ENCODE assay signal across 37 cellular contexts in genomic region chr2:185980944-185981343, GRCh38.
"Had no signal": no experiment of that assay in that cellular context is flagged by ENCODE, and none has a peak within 500 bp of the region (broad histone marks: within the 10 kb centered on the region; RNA-seq: fewer than 3 reads in every experiment).

No MANE protein-coding gene starts in this region.

- H3K4me3 Mint-ChIP-seq: activated B cell treated with CpG ODN at 0.5 μM for 24 hours; activated CD4-positive, alpha-beta memory T cell treated with anti-CD3 and anti-CD28 coated beads for 36 hours; activated CD4-positive, alpha-beta T cell treated with anti-CD3 and anti-CD28 coated beads, Interleukin-2, amount 10 ng/mL, durations not matched to agents 24 days and 14 days; activated CD8-positive, alpha-beta T cell treated with anti-CD3 and anti-CD28 coated beads for 36 hours; activated naive CD4-positive, alpha-beta T cell treated with anti-CD3 and anti-CD28 coated beads for 36 hours; activated naive CD8-positive, alpha-beta T cell treated with anti-CD3 and anti-CD28 coated beads for 36 hours; activated T-cell treated with anti-CD3 and anti-CD28 coated beads, Interleukin-2, amount 50 U/mL, for 4 hours; activated T-cell treated with anti-CD3 and anti-CD28 coated beads, Interleukin-2, amount 50 U/mL, for 72 hours; activated T-helper 1 cell treated with anti-CD3 and anti-CD28 coated beads, Interleukin-12 subunit alpha, Interleukin-12 subunit beta, Interleukin-2, Interleukin-4 antibody, amounts not matched to agents 30 ng/mL and 10 ng/mL and 1 ng/mL, durations not matched to agents 14 hours and 24 hours and 36 hours; activated T-helper 17 cell treated with anti-CD3 and anti-CD28 coated beads, Interleukin-2, amount 50 U/mL, for 72 hours; central memory CD8-positive, alpha-beta T cell; T-helper 1 cell treated with Interleukin-12 subunit alpha and Interleukin-12 subunit beta and Interleukin-4 antibody, amounts not matched to agents 30 μg/mL and 1 μg/mL, for 36 hours; T-helper 2 cell treated with Interferon-gamma antibody and Interleukin-4, amounts not matched to agents 5 μg/mL and 100 μg/mL, for 36 hours had no signal

- H3K4me3 ChIP-seq: adrenal gland, body of pancreas, cardiac muscle cell had no signal

- H3K9me3 ChIP-seq: adrenal gland, body of pancreas had no signal

- H3K4me1 Mint-ChIP-seq: activated B cell treated with CpG ODN at 0.5 μM for 24 hours; activated CD4-positive, alpha-beta T cell treated with anti-CD3 and anti-CD28 coated beads, Interleukin-2, amount 10 ng/mL, durations not matched to agents 24 days and 14 days; activated naive CD8-positive, alpha-beta T cell treated with anti-CD3 and anti-CD28 coated beads for 36 hours; activated T-helper 17 cell treated with anti-CD3 and anti-CD28 coated beads, Interleukin-2, amount 50 U/mL, for 72 hours; central memory CD8-positive, alpha-beta T cell had no signal

- DNase-seq: activated B cell treated with CpG ODN at 0.5 μM for 24 hours; activated CD4-positive, alpha-beta memory T cell treated with anti-CD3 and anti-CD28 coated beads for 36 hours; activated CD4-positive, alpha-beta T cell treated with anti-CD3 and anti-CD28 coated beads for 4 hours; activated CD4-positive, alpha-beta T cell treated with anti-CD3 and anti-CD28 coated beads, Interleukin-2, amount 10 ng/mL, durations not matched to agents 24 days and 14 days; activated CD4-positive, alpha-beta T cell treated with anti-CD3 and anti-CD28 coated beads, Interleukin-2, amount 50 U/mL, for 1 hour; activated CD4-positive, alpha-beta T cell treated with anti-CD3 and anti-CD28 coated beads, Interleukin-2, amount 50 U/mL, for 4 hours; activated CD4-positive, CD25-positive, alpha-beta regulatory T cell treated with anti-CD3 and anti-CD28 coated beads, Interleukin-2, amount 50 U/mL, for 72 hours; activated CD8-positive, alpha-beta memory T cell treated with anti-CD3 and anti-CD28 coated beads, Interleukin-2, amount 50 U/mL, for 4 hours; activated CD8-positive, alpha-beta T cell treated with anti-CD3 and anti-CD28 coated beads for 36 hours; activated effector memory CD4-positive, alpha-beta T cell treated with anti-CD3 and anti-CD28 coated beads, Interleukin-2, amount 50 U/mL, for 16 hours; activated gamma-delta T cell treated with Interleukin-2 at 50 U/mL for 16 hours; activated naive CD4-positive, alpha-beta T cell; activated naive CD4-positive, alpha-beta T cell treated with anti-CD3 and anti-CD28 coated beads for 36 hours; activated naive CD4-positive, alpha-beta T cell treated with anti-CD3 and anti-CD28 coated beads, Interleukin-2, amount 50 U/mL, for 16 hours; activated naive CD8-positive, alpha-beta T cell treated with anti-CD3 and anti-CD28 coated beads for 36 hours; activated T-cell treated with anti-CD3 and anti-CD28 coated beads for 4 hours; activated T-cell treated with anti-CD3 and anti-CD28 coated beads, Interleukin-2, amount 50 U/mL, for 1 hour; activated T-cell treated with anti-CD3 and anti-CD28 coated beads, Interleukin-2, amount 50 U/mL, for 4 hours; activated T-cell treated with anti-CD3 and anti-CD28 coated beads, Interleukin-2, amount 50 U/mL, for 72 hours; adrenal gland; amniotic stem cell; aorta; body of pancreas; brain microvascular endothelial cell; caudate nucleus; cerebellar nuclear complex; T-helper 1 cell; T-helper 2 cell; T-helper 9 cell had no signal

- ATAC-seq: activated CD8-positive, alpha-beta T cell treated with anti-CD3 and anti-CD28 coated beads for 36 hours; activated naive CD4-positive, alpha-beta T cell treated with anti-CD3 and anti-CD28 coated beads, Interleukin-2, amount 50 U/mL, for 72 hours; activated T-cell treated with anti-CD3 and anti-CD28 coated beads, Interleukin-2, amount 50 U/mL, for 4 hours; activated T-cell treated with anti-CD3 and anti-CD28 coated beads, Interleukin-2, amount 50 U/mL, for 72 hours; activated T-helper 17 cell treated with anti-CD3 and anti-CD28 coated beads, Interleukin-2, amount 50 U/mL, for 72 hours; body of pancreas had no signal

- H3K27me3 Mint-ChIP-seq: activated B cell treated with CpG ODN at 0.5 μM for 24 hours; activated CD4-positive, alpha-beta memory T cell treated with anti-CD3 and anti-CD28 coated beads for 36 hours; activated CD4-positive, alpha-beta T cell treated with anti-CD3 and anti-CD28 coated beads, Interleukin-2, amount 10 ng/mL, durations not matched to agents 24 days and 14 days; activated CD8-positive, alpha-beta T cell treated with anti-CD3 and anti-CD28 coated beads for 36 hours; activated naive CD8-positive, alpha-beta T cell treated with anti-CD3 and anti-CD28 coated beads for 36 hours; activated T-helper 17 cell treated with anti-CD3 and anti-CD28 coated beads, Interleukin-2, amount 50 U/mL, for 72 hours; central memory CD8-positive, alpha-beta T cell had no signal

- H3K4me1 ChIP-seq: adrenal gland, body of pancreas had no signal

- H3K27me3 ChIP-seq: adrenal gland, body of pancreas, brain microvascular endothelial cell, cardiac muscle cell had no signal

- H3K36me3 ChIP-seq: adrenal gland, brain microvascular endothelial cell, cardiac muscle cell had no signal

- H3K36me3 Mint-ChIP-seq: activated CD4-positive, alpha-beta memory T cell treated with anti-CD3 and anti-CD28 coated beads for 36 hours; activated naive CD4-positive, alpha-beta T cell treated with anti-CD3 and anti-CD28 coated beads, Interleukin-2, amount 50 U/mL, for 72 hours had no signal

- H3K9me3 Mint-ChIP-seq: activated CD4-positive, alpha-beta memory T cell treated with anti-CD3 and anti-CD28 coated beads for 36 hours; activated CD4-positive, alpha-beta T cell treated with anti-CD3 and anti-CD28 coated beads, Interleukin-2, amount 10 ng/mL, durations not matched to agents 24 days and 14 days; activated naive CD4-positive, alpha-beta T cell treated with anti-CD3 and anti-CD28 coated beads for 36 hours; activated naive CD4-positive, alpha-beta T cell treated with anti-CD3 and anti-CD28 coated beads, Interleukin-2, amount 50 U/mL, for 72 hours; activated T-cell treated with anti-CD3 and anti-CD28 coated beads, Interleukin-2, amount 50 U/mL, for 4 hours; activated T-helper 17 cell treated with anti-CD3 and anti-CD28 coated beads, Interleukin-2, amount 50 U/mL, for 72 hours; central memory CD8-positive, alpha-beta T cell; T-helper 1 cell treated with Interleukin-12 subunit alpha and Interleukin-12 subunit beta and Interleukin-4 antibody, amounts not matched to agents 30 μg/mL and 1 μg/mL, for 36 hours; T-helper 2 cell treated with Interferon-gamma antibody and Interleukin-4, amounts not matched to agents 5 μg/mL and 100 μg/mL, for 36 hours had no signal

- H3K27ac ChIP-seq: adrenal gland, body of pancreas, brain microvascular endothelial cell, cardiac muscle cell, VCaP had no signal

- H3K27ac Mint-ChIP-seq: activated B cell treated with CpG ODN at 0.5 μM for 24 hours; activated CD4-positive, alpha-beta memory T cell treated with anti-CD3 and anti-CD28 coated beads for 36 hours; activated CD4-positive, alpha-beta T cell treated with anti-CD3 and anti-CD28 coated beads, Interleukin-2, amount 10 ng/mL, durations not matched to agents 24 days and 14 days; activated CD8-positive, alpha-beta T cell treated with anti-CD3 and anti-CD28 coated beads for 36 hours; activated naive CD4-positive, alpha-beta T cell treated with anti-CD3 and anti-CD28 coated beads for 36 hours; activated naive CD4-positive, alpha-beta T cell treated with anti-CD3 and anti-CD28 coated beads, Interleukin-2, amount 50 U/mL, for 72 hours; activated naive CD8-positive, alpha-beta T cell treated with anti-CD3 and anti-CD28 coated beads for 36 hours; activated T-cell treated with anti-CD3 and anti-CD28 coated beads, Interleukin-2, amount 50 U/mL, for 72 hours; activated T-helper 1 cell treated with anti-CD3 and anti-CD28 coated beads, Interleukin-12 subunit alpha, Interleukin-12 subunit beta, Interleukin-2, Interleukin-4 antibody, amounts not matched to agents 30 ng/mL and 10 ng/mL and 1 ng/mL, durations not matched to agents 14 hours and 24 hours and 36 hours; activated T-helper 17 cell treated with anti-CD3 and anti-CD28 coated beads, Interleukin-2, amount 50 U/mL, for 72 hours; T-helper 1 cell treated with Interleukin-12 subunit alpha and Interleukin-12 subunit beta and Interleukin-4 antibody, amounts not matched to agents 30 μg/mL and 1 μg/mL, for 36 hours; T-helper 2 cell treated with Interferon-gamma antibody and Interleukin-4, amounts not matched to agents 5 μg/mL and 100 μg/mL, for 36 hours had no signal
